14 cellular contexts compared by ENCODE assay signal in the genomic region with DNA sequence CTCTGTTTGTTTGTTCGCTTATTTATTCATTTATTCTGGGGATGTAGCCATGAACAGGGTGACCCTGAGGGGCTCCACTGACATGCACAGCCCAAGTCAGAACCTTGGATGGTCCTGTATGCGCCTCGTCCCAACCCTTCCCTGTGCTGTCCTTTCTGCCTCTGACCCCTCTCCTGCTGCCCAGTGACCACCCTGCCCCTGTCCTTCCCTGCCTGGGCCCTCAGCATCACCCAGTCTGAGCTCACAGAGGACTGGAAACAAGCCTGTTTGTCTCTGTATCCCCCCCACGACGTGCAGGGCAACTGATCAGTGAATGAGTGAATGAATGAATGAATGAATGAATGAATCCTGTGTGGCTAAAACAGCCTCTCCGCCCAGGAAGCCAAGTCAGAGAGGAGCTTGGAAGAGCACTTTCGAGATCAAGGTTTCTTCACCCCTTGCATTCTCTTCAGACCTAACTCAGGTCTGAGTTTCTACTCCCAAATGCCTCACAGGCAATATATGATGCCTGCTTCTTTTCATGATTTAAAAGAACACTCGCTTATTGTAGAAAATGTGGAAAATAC.
A peak's percentile ranks its signal among the peaks of the same experiment; 100 is the strongest.
DNase-seq lines count a peak whose midpoint lies in the region; ATAC-seq, FAIRE-seq and TF ChIP-seq lines count a peak whose summit lies in the region.
"Had no signal": no experiment of that assay in that cellular context is flagged by ENCODE, and none has a peak within 500 bp of the region (broad histone marks: within the 10 kb centered on the region; RNA-seq: fewer than 3 reads in every experiment).

No MANE protein-coding gene starts in this region.

- H3K23ac ChIP-seq in mesenchymal stem cell (ENCODE audit: low read length in 2 of 2) = no peak overlapping the region

- no peak overlapping the region for H2BK5ac ChIP-seq in mesenchymal stem cell (ENCODE audit: low read depth, low read length, poor library complexity, severe bottlenecking)

- peak overlapping the region; percentile 43 for H4K8ac ChIP-seq in mesenchymal stem cell (ENCODE audit: low read length)

- H3K36me3 ChIP-seq in left ventricle myocardium inferior (no peaks in the 10 kb centered on the region), GM12878 (ENCODE audit: control insufficient read depth in 2 of 2, insufficient read depth in 2 of 2, low read length in 1 of 2) (no peaks in the 10 kb centered on the region), mesenchymal stem cell (ENCODE audit: control insufficient read depth in 1 of 2, insufficient read depth in 2 of 2, low read depth in 1 of 2, low read length in 2 of 2) (peaks cover 3 to 58% of the 10 kb centered on the region in 2 experiments)

- in situ Hi-C loops in GM12878 (cut with MboI) = no loop called here

- no peak overlapping the region for H2BK15ac ChIP-seq in mesenchymal stem cell (ENCODE audit: low read depth, poor library complexity, severe bottlenecking)

- peak; percentile 35 for DNase-seq in cardiac septum (ENCODE audit: low spot score)
- no peak for DNase-seq in left ventricle myocardium inferior
- no peak for DNase-seq in GM12878 (ENCODE audit: low read depth, low spot score)
- no peak for DNase-seq in mesenchymal stem cell
- DNase-seq in ureter (ENCODE audit: low spot score) = peak; percentile 37
- DNase-seq: CD4-positive, CD25-positive, alpha-beta regulatory T cell; NCI-H1417; NCI-H1930; NCI-H2171; SIG-M5 had no signal

- SMC1A ChIA-PET in GM12878 (lab: Charles Lee; ENCODE audit: uncharacterized antibody, unreplicated experiment) = no interaction called here

- H4K20me1 ChIP-seq in GM12878 (ENCODE audit: control insufficient read depth, insufficient read depth) = no peaks in the 10 kb centered on the region

- no peak for TF ChIP-seq RAD21 in GM12878 (IDR thresholded peaks at IDR 0.05; ENCODE audit: insufficient read depth, low read depth, low read length)

- whole genome bisulfite sequencing in GM12878 (ENCODE audit: insufficient coverage, insufficient replicate concordance, low lambda C conversion rate, missing lambda C conversion rate) = 26% methylated on average over 8 of the region's 8 CpGs
- WGBS in mesenchymal stem cell = 91% methylated on average over 7 of the region's 8 CpGs

- H2BK120ac ChIP-seq in mesenchymal stem cell (ENCODE audit: low read depth, low read length) = no peak overlapping the region

- no peak overlapping the region for H3K14ac ChIP-seq in mesenchymal stem cell (ENCODE audit: low read length in 2 of 2)

- POLR2A ChIA-PET in GM12878 (lab: Charles Lee) = no interaction called here

- no peak overlapping the region for H2AFZ ChIP-seq in GM12878 (ENCODE audit: control insufficient read depth, low read depth, low read length)
- H2AFZ ChIP-seq in mesenchymal stem cell (ENCODE audit: low read depth, low read length) = no peak overlapping the region

- no peak overlapping the region for H3K27ac ChIP-seq in left ventricle myocardium inferior (replicated peaks)
- H3K27ac ChIP-seq in GM12878 (ENCODE audit: control insufficient read depth, insufficient read depth) = no peak overlapping the region
- no peak overlapping the region for H3K27ac ChIP-seq in mesenchymal stem cell (ENCODE audit: low read length, poor library complexity, severe bottlenecking)

- H4K91ac ChIP-seq in mesenchymal stem cell (ENCODE audit: low read length) = peak overlapping the region; percentile 1

- H3K9ac ChIP-seq in GM12878 (ENCODE audit: control insufficient read depth, insufficient read depth, low read length) (no peak overlapping the region), mesenchymal stem cell (ENCODE audit: low read length) (no peak overlapping the region)

- H3K4me3 ChIP-seq in left ventricle myocardium inferior (no peak overlapping the region), GM12878 (no peak overlapping the region), mesenchymal stem cell (ENCODE audit: insufficient read depth in 1 of 2, low read depth in 1 of 2, low read length in 2 of 2) (no peak overlapping the region)

- no peak overlapping the region for H2AK5ac ChIP-seq in mesenchymal stem cell (ENCODE audit: low read length, severe bottlenecking)

- H3K4me2 ChIP-seq in GM12878 (ENCODE audit: control insufficient read depth, insufficient read depth) (no peak overlapping the region), mesenchymal stem cell (ENCODE audit: low read length, poor library complexity, severe bottlenecking) (no peak overlapping the region)

- no peak for TF ChIP-seq EP300 in GM12878 (IDR thresholded peaks at IDR 0.05; ENCODE audit: borderline replicate concordance in 1 of 2, control insufficient read depth in 1 of 2, low read depth in 2 of 2, low read length in 2 of 2)

- FAIRE-seq in GM12878 (lab: Jason Lieb, UNC) = no peak
- FAIRE-seq: H54 had no signal

- intact Hi-C loops in cardiac septum (cut with DNase I) = no loop called here
- intact Hi-C loops in left ventricle myocardium inferior (cut with micrococcal nuclease) = no loop called here
- intact Hi-C loops in GM12878 (cut with micrococcal nuclease; ENCODE audit: unreplicated experiment) = loop anchor here (10.0 kb wide), 1 partner anchor 165 kb away; no protein-coding TSS in a partner anchor

- H2BK12ac ChIP-seq in mesenchymal stem cell (ENCODE audit: low read length in 2 of 2) = peak overlapping the region in 1 of 2 experiments; percentile 50

- no peaks in the 10 kb centered on the region for H3K79me2 ChIP-seq in GM12878 (ENCODE audit: control insufficient read depth, insufficient read depth, low read length)

- no peak overlapping the region for H3K4ac ChIP-seq in mesenchymal stem cell (ENCODE audit: low read depth in 1 of 2, low read length in 2 of 2)

- BruUV-seq in GM12878 (replicated peaks; lab: Mats Ljungman, UMichigan) = no TSS peak

- no peak overlapping the region for H3K18ac ChIP-seq in mesenchymal stem cell (ENCODE audit: low read depth in 1 of 2, low read length in 2 of 2)

- TF ChIP-seq POLR2A in GM12878 (IDR thresholded peaks at IDR 0.05; ENCODE audit: low read depth, low read length) = no peak

- ATAC-seq in GM12878 (no peak), GM21717 (IDR thresholded peaks at IDR 0.05; ENCODE audit: unreplicated experiment) (no peak), GM18873 (IDR thresholded peaks at IDR 0.05; ENCODE audit: low FRiP score, unreplicated experiment) (no peak), GM18861 (IDR thresholded peaks at IDR 0.05; ENCODE audit: unreplicated experiment) (no peak)

- no peaks in the 10 kb centered on the region for H3K27me3 ChIP-seq in left ventricle myocardium inferior (ENCODE audit: low read depth)
- no peaks in the 10 kb centered on the region; a peak in 1 of 4 replicates for H3K27me3 ChIP-seq in GM12878 (replicated peaks in 1 of 2; ENCODE audit: control insufficient read depth in 2 of 2, insufficient read depth in 2 of 2, low read length in 1 of 2)
- no peaks in the 10 kb centered on the region for H3K27me3 ChIP-seq in mesenchymal stem cell (ENCODE audit: control insufficient read depth in 1 of 2, insufficient read depth in 1 of 2, low read length in 2 of 2)

- CTCF ChIA-PET in GM12878 (lab: Yijun Ruan, JAX) = no interaction called here

- TF ChIP-seq CTCF in left ventricle myocardium inferior (IDR thresholded peaks at IDR 0.05; ENCODE audit: borderline replicate concordance) = no peak
- TF ChIP-seq CTCF in GM12878 (IDR thresholded peaks at IDR 0.05 in 2 of 3, conservative IDR thresholded peaks at IDR 0.05 in 1 of 3; ENCODE audit: control insufficient read depth in 2 of 3, extremely low read depth in 1 of 3, insufficient read depth in 1 of 3, low read depth in 3 of 3, low read length in 3 of 3) = no peak

- H3K79me1 ChIP-seq in mesenchymal stem cell (replicated peaks; ENCODE audit: low read length, poor library complexity, severe bottlenecking) = no peaks in the 10 kb centered on the region

- RAD21 ChIA-PET in GM12878 (lab: Charles Lee; ENCODE audit: unreplicated experiment) = no interaction called here

- H3K9me3 ChIP-seq in left ventricle myocardium inferior (replicated peaks) = no peaks in the 10 kb centered on the region
- no peaks in the 10 kb centered on the region for H3K9me3 ChIP-seq in GM12878 (replicated peaks; ENCODE audit: control insufficient read depth, insufficient read depth, low read length)
- H3K9me3 ChIP-seq in mesenchymal stem cell (ENCODE audit: control insufficient read depth, low read length) = no peaks in the 10 kb centered on the region

- peaks cover 12% of the 10 kb centered on the region for H3K4me1 ChIP-seq in left ventricle myocardium inferior
- H3K4me1 ChIP-seq in GM12878 (ENCODE audit: control insufficient read depth, insufficient read depth, low read length) = no peaks in the 10 kb centered on the region
- peaks cover 5% of the 10 kb centered on the region for H3K4me1 ChIP-seq in mesenchymal stem cell (ENCODE audit: control insufficient read depth, insufficient read depth, low read depth, low read length)

TF ChIP-seq in GM12878, 131 proteins besides CTCF, POLR2A, EP300 and RAD21:
- peak; percentile 73; the same call in 1 of the 2 replicates for TF ChIP-seq ZNF24 (IDR thresholded peaks at IDR 0.05)
- TF ChIP-seq, protein P1, sequence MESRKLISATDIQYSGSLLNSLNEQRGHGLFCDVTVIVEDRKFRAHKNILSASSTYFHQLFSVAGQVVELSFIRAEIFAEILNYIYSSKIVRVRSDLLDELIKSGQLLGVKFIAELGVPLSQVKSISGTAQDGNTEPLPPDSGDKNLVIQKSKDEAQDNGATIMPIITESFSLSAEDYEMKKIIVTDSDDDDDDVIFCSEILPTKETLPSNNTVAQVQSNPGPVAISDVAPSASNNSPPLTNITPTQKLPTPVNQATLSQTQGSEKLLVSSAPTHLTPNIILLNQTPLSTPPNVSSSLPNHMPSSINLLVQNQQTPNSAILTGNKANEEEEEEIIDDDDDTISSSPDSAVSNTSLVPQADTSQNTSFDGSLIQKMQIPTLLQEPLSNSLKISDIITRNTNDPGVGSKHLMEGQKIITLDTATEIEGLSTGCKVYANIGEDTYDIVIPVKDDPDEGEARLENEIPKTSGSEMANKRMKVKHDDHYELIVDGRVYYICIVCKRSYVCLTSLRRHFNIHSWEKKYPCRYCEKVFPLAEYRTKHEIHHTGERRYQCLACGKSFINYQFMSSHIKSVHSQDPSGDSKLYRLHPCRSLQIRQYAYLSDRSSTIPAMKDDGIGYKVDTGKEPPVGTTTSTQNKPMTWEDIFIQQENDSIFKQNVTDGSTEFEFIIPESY (IDR thresholded peaks at IDR 0.05) = no peak

Comparison
In these comparisons a context has a peak if more than half of its experiments do, and no peak if none do; other contexts are left out.
1. DNase-seq: peak in cardiac septum (single experiment) and ureter (single experiment); none in left ventricle myocardium inferior (single experiment), GM12878 (single experiment) and mesenchymal stem cell (single experiment).